38 cellular contexts compared by ENCODE assay signal in the genomic region with DNA sequence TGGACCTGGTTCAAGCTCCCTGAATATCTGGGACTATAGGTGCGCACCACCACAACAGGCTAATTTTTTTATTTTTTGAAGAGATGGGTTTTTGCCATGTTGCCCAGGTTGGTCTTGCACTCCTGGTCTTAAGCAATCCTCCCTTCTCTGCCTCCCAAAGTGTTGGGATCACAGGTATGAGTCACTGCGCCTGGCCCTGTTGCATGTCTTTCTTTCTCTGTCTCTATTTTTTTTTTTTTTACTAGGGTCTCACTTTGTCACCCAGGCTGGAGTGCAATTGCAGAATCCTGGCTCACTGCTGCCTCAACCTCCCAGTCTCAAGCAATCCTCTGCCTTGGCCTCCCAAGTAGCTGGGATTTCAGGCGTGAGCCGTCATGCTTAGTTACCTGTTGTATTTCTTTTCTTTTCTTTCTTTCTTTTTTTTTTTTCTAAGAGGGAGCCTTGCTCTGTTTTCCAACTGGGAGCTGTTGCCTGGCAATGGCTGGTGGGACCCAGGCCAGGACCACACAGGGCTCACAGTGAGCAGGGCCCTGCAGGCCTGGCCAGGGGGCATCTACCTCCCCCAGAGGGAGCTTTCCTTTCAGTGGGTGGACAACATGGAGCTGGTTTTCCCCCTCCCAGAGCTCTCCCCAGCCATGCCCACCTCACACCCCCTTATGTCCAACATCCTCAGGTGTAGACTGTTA. TPM values are rescaled to one million over a fixed set of nuclear protein-coding genes. Genes with fewer than 3 reads are reported as not detected.
DNase-seq lines count a peak whose midpoint lies in the region; ATAC-seq, FAIRE-seq and TF ChIP-seq lines count a peak whose summit lies in the region.
"Had no signal": no experiment of that assay in that cellular context is flagged by ENCODE, and none has a peak within 500 bp of the region (broad histone marks: within the 10 kb centered on the region; RNA-seq: fewer than 3 reads in every experiment).

No MANE protein-coding gene starts in this region.

- no peaks in the 10 kb centered on the region for H3K79me2 ChIP-seq in mammary epithelial cell (ENCODE audit: insufficient read depth, low read length)
- no peaks in the 10 kb centered on the region for H3K79me2 ChIP-seq in OCI-LY7 (ENCODE audit: insufficient read depth, low read depth, low read length)

- no peaks in the 10 kb centered on the region for H3K9me2 ChIP-seq in OCI-LY7 (ENCODE audit: insufficient read depth, low read length)

- peaks cover 10% of the 10 kb centered on the region for H3K4me1 Mint-ChIP-seq in MCF 10A (ENCODE audit: insufficient read depth, unreplicated experiment)
- H3K4me1 Mint-ChIP-seq in activated naive CD8-positive, alpha-beta T cell treated with anti-CD3 and anti-CD28 coated beads, Interleukin-2, amount 50 U/mL, for 24 hours = no peaks in the 10 kb centered on the region
- H3K4me1 Mint-ChIP-seq: CD4-positive, CD25-positive, alpha-beta regulatory T cell; stimulated activated effector memory CD8-positive, alpha-beta T cell treated with anti-CD3 and anti-CD28 coated beads, Interleukin-12 subunit alpha, Interleukin-12 subunit beta, amount 100 ng/mL, for 72 hours had no signal

- H3K9me3 ChIP-seq in mammary epithelial cell (replicated peaks; ENCODE audit: insufficient read depth, low read length) (no peaks in the 10 kb centered on the region), kidney (ENCODE audit: control insufficient read depth in 1 of 2, low read length in 2 of 2) (no peaks in the 10 kb centered on the region), OCI-LY7 (ENCODE audit: low read length) (no peaks in the 10 kb centered on the region)
- H3K9me3 ChIP-seq: adrenal gland, colonic mucosa, lower lobe of right lung, upper lobe of left lung had no signal

- FAIRE-seq in kidney (lab: Jason Lieb, UNC) = no peak
- FAIRE-seq: H54, HTR-8/SVneo, TTC549 had no signal

- H3K4me3 Mint-ChIP-seq in MCF 10A (ENCODE audit: unreplicated experiment) = no peak overlapping the region
- no peak overlapping the region for H3K4me3 Mint-ChIP-seq in activated naive CD8-positive, alpha-beta T cell treated with anti-CD3 and anti-CD28 coated beads, Interleukin-2, amount 50 U/mL, for 24 hours
- H3K4me3 Mint-ChIP-seq: activated naive CD4-positive, alpha-beta T cell treated with anti-CD3 and anti-CD28 coated beads for 36 hours; naive thymus-derived CD8-positive, alpha-beta T cell; stimulated activated effector memory CD8-positive, alpha-beta T cell treated with anti-CD3 and anti-CD28 coated beads, Interleukin-12 subunit alpha, Interleukin-12 subunit beta, amount 100 ng/mL, for 72 hours; T-helper 17 cell had no signal

- in situ Hi-C loops in mammary epithelial cell (cut with MboI; ENCODE audit: low sequenced_read_pairs in 2 of 2) (no loop called here), ACHN (cut with HindIII; ENCODE audit: low pct_ligation_motif_present, low pct_unique_long_range_greater_than_20kb, low sequenced_read_pairs) (no loop called here)

- H3K4me2 ChIP-seq in mammary epithelial cell (ENCODE audit: insufficient read depth, low read depth, low read length) = no peak overlapping the region
- H3K4me2 ChIP-seq in OCI-LY7 (ENCODE audit: low read length) = no peak overlapping the region
- H3K4me2 ChIP-seq: KMS-11 had no signal

- H4K20me1 ChIP-seq in mammary epithelial cell (ENCODE audit: insufficient read depth, low read length) (no peaks in the 10 kb centered on the region), OCI-LY7 (ENCODE audit: insufficient read depth, low read length) (no peaks in the 10 kb centered on the region)

- no peaks in the 10 kb centered on the region for H3K27me3 Mint-ChIP-seq in MCF 10A (ENCODE audit: insufficient read depth, unreplicated experiment)
- H3K27me3 Mint-ChIP-seq in activated naive CD8-positive, alpha-beta T cell treated with anti-CD3 and anti-CD28 coated beads, Interleukin-2, amount 50 U/mL, for 24 hours = no peaks in the 10 kb centered on the region
- H3K27me3 Mint-ChIP-seq: naive thymus-derived CD8-positive, alpha-beta T cell had no signal

- CTCF ChIA-PET in MCF 10A (lab: Yijun Ruan, JAX) = interaction anchor here (0.6 kb wide), 2 partner anchors 11 to 250 kb away, joined by 3 read pairs; no protein-coding TSS in a partner anchor
- CTCF ChIA-PET in mammary epithelial cell (lab: Charles Lee; ENCODE audit: low non-redundant PET) = no interaction called here
- CTCF ChIA-PET in OCI-LY7 (lab: Charles Lee; ENCODE audit: unreplicated experiment) = interaction anchor here (0.6 kb wide), 1 partner anchor 12 kb away, joined by 3 read pairs; no protein-coding TSS in a partner anchor

- H3K4me1 ChIP-seq in mammary epithelial cell (ENCODE audit: insufficient read depth, low read length) (no peaks in the 10 kb centered on the region), kidney (ENCODE audit: control insufficient read depth in 1 of 2, insufficient read depth in 1 of 2, low read depth in 1 of 2, low read length in 2 of 2) (no peaks in the 10 kb centered on the region), OCI-LY7 (ENCODE audit: insufficient read depth, low read length, poor library complexity, severe bottlenecking) (peaks cover 9% of the 10 kb centered on the region)
- H3K4me1 ChIP-seq: adrenal gland, colonic mucosa, lower lobe of right lung, upper lobe of left lung had no signal

- no peaks in the 10 kb centered on the region for H3K36me3 Mint-ChIP-seq in MCF 10A (ENCODE audit: insufficient read depth, unreplicated experiment)
- H3K36me3 Mint-ChIP-seq in activated naive CD8-positive, alpha-beta T cell treated with anti-CD3 and anti-CD28 coated beads, Interleukin-2, amount 50 U/mL, for 24 hours (ENCODE audit: low read depth) = no peaks in the 10 kb centered on the region
- H3K36me3 Mint-ChIP-seq: CD4-positive, CD25-positive, alpha-beta regulatory T cell; naive thymus-derived CD8-positive, alpha-beta T cell; stimulated activated effector memory CD8-positive, alpha-beta T cell treated with anti-CD3 and anti-CD28 coated beads, Interleukin-12 subunit alpha, Interleukin-12 subunit beta, amount 100 ng/mL, for 72 hours had no signal

- BruUV-seq in MCF 10A (replicated peaks; lab: Mats Ljungman, UMichigan) (no TSS peak), mammary epithelial cell (replicated peaks; lab: Mats Ljungman, UMichigan) (no TSS peak), OCI-LY7 (replicated peaks; lab: Mats Ljungman, UMichigan) (no TSS peak)

- no peaks in the 10 kb centered on the region for H3K9me3 Mint-ChIP-seq in MCF 10A (ENCODE audit: unreplicated experiment)
- no peaks in the 10 kb centered on the region for H3K9me3 Mint-ChIP-seq in activated naive CD8-positive, alpha-beta T cell treated with anti-CD3 and anti-CD28 coated beads, Interleukin-2, amount 50 U/mL, for 24 hours
- H3K9me3 Mint-ChIP-seq: activated naive CD4-positive, alpha-beta T cell treated with anti-CD3 and anti-CD28 coated beads for 36 hours; naive thymus-derived CD8-positive, alpha-beta T cell; stimulated activated effector memory CD8-positive, alpha-beta T cell treated with anti-CD3 and anti-CD28 coated beads, Interleukin-12 subunit alpha, Interleukin-12 subunit beta, amount 100 ng/mL, for 72 hours had no signal

- H3K36me3 ChIP-seq in mammary epithelial cell (ENCODE audit: insufficient read depth, low read length) (no peaks in the 10 kb centered on the region), kidney (ENCODE audit: control insufficient read depth in 1 of 2, insufficient read depth in 2 of 2, low read length in 2 of 2) (no peaks in the 10 kb centered on the region), OCI-LY7 (ENCODE audit: insufficient read depth, low read length) (no peaks in the 10 kb centered on the region)
- H3K36me3 ChIP-seq: adrenal gland, brain microvascular endothelial cell, colonic mucosa, lower lobe of right lung, upper lobe of left lung had no signal

- H3K4me3 ChIP-seq in mammary epithelial cell (replicated peaks in 1 of 3; ENCODE audit: insufficient read depth in 1 of 3, low read depth in 2 of 3, low read length in 3 of 3) = no peak overlapping the region
- H3K4me3 ChIP-seq in epithelial cell of esophagus (ENCODE audit: low read length) = no peak overlapping the region
- H3K4me3 ChIP-seq in kidney (ENCODE audit: low read length in 2 of 2) = no peak overlapping the region
- H3K4me3 ChIP-seq in OCI-LY7 (ENCODE audit: low read depth, low read length, poor library complexity, severe bottlenecking) = no peak overlapping the region
- H3K4me3 ChIP-seq: adrenal gland, colonic mucosa, lower lobe of right lung, upper lobe of left lung had no signal

- DNase-seq in MCF 10A (ENCODE audit: unreplicated experiment) (peak; percentile 79), mammary epithelial cell (no peak), epithelial cell of esophagus (ENCODE audit: low read depth) (peak; percentile 60), kidney (peak; percentile 10), ACHN (no peak), OCI-LY7 (ENCODE audit: low spot score) (no peak)
- no peak for DNase-seq in activated naive CD8-positive, alpha-beta T cell treated with anti-CD3 and anti-CD28 coated beads, Interleukin-2, amount 50 U/mL, for 24 hours
- DNase-seq: activated CD4-positive, alpha-beta T cell treated with anti-CD3 and anti-CD28 coated beads, Interleukin-2, amount 50 U/mL, for 48 hours; activated naive CD4-positive, alpha-beta T cell treated with anti-CD3 and anti-CD28 coated beads for 36 hours; adrenal gland; brain microvascular endothelial cell; CD4-positive, CD25-positive, alpha-beta regulatory T cell; colonic mucosa; effector CD8-positive, alpha-beta T cell; lower lobe of right lung; naive thymus-derived CD8-positive, alpha-beta T cell; NCI-H1417; NCI-H2029 treated with DMSO at 0.1 percent for 48 hours; NCI-H526; occipital lobe; SHP77; stimulated activated CD4-positive, alpha-beta T cell treated with anti-CD3 and anti-CD28 coated beads, Interleukin-15, amount 100 ng/mL, for 24 hours; stimulated activated CD4-positive, alpha-beta T cell treated with anti-CD3 and anti-CD28 coated beads, Interleukin-4, amount 100 ng/mL, for 4 hours; T-helper 17 cell; upper lobe of left lung had no signal

- H3K9ac ChIP-seq in mammary epithelial cell (ENCODE audit: insufficient read depth, low read length) = no peak overlapping the region
- H3K9ac ChIP-seq in kidney (ENCODE audit: low read length in 2 of 2) = no peak overlapping the region
- H3K9ac ChIP-seq: KMS-11 had no signal

- dilution Hi-C loops in mammary epithelial cell (cut with HindIII; ENCODE audit: low sequenced_read_pairs) = no loop called here

- intact Hi-C loops in MCF 10A (cut with micrococcal nuclease) = no loop called here
- intact Hi-C loops in mammary epithelial cell (cut with micrococcal nuclease) = loop anchor here (5.0 kb wide), 2 partner anchors 47 to 432 kb away; no protein-coding TSS in a partner anchor
- intact Hi-C loops in kidney (cut with DNase I) = no loop called here
- intact Hi-C loops in OCI-LY7 (cut with micrococcal nuclease; ENCODE audit: unreplicated experiment) = no loop called here

- H3K27ac ChIP-seq in mammary epithelial cell (ENCODE audit: insufficient read depth, low read depth, low read length) (no peak overlapping the region), kidney (ENCODE audit: low read depth in 2 of 2, low read length in 2 of 2) (no peak overlapping the region), OCI-LY7 (ENCODE audit: low read depth, low read length, poor library complexity, severe bottlenecking) (no peak overlapping the region)
- H3K27ac ChIP-seq: adrenal gland, brain microvascular endothelial cell, colonic mucosa, epithelial cell of prostate, KMS-11, lower lobe of right lung, upper lobe of left lung had no signal

- no peaks in the 10 kb centered on the region for H3K27me3 ChIP-seq in mammary epithelial cell (ENCODE audit: insufficient read depth, low read length)
- H3K27me3 ChIP-seq: adrenal gland, brain microvascular endothelial cell, colonic mucosa, upper lobe of left lung had no signal

- POLR2A ChIA-PET in MCF 10A (lab: Yijun Ruan, JAX) = interaction anchor here (0.7 to 1.1 kb wide), 3 partner anchors 10 to 1157 kb away, joined by 3 to 4 read pairs (median 3); no protein-coding TSS in a partner anchor
- POLR2A ChIA-PET in OCI-LY7 (lab: Charles Lee) = interaction anchor here (1.5 kb wide), 1 partner anchor 21 kb away, joined by 3 read pairs; no protein-coding TSS in a partner anchor

- no peak overlapping the region for H3K27ac Mint-ChIP-seq in MCF 10A (ENCODE audit: low read depth, unreplicated experiment)
- H3K27ac Mint-ChIP-seq in activated naive CD8-positive, alpha-beta T cell treated with anti-CD3 and anti-CD28 coated beads, Interleukin-2, amount 50 U/mL, for 24 hours = no peak overlapping the region
- H3K27ac Mint-ChIP-seq: activated naive CD4-positive, alpha-beta T cell treated with anti-CD3 and anti-CD28 coated beads for 36 hours; CD4-positive, CD25-positive, alpha-beta regulatory T cell; stimulated activated effector memory CD8-positive, alpha-beta T cell treated with anti-CD3 and anti-CD28 coated beads, Interleukin-12 subunit alpha, Interleukin-12 subunit beta, amount 100 ng/mL, for 72 hours; T-helper 17 cell had no signal

- TF ChIP-seq CTCF in MCF 10A (IDR thresholded peaks at IDR 0.05; ENCODE audit: unreplicated experiment) = no peak
- TF ChIP-seq CTCF in mammary epithelial cell (conservative IDR thresholded peaks at IDR 0.05 in 1 of 2, IDR thresholded peaks at IDR 0.05 in 1 of 2; ENCODE audit: extremely low read depth in 1 of 2, insufficient read depth in 1 of 2, low read depth in 1 of 2, low read length in 2 of 2) = no peak
- no peak for TF ChIP-seq CTCF in epithelial cell of esophagus (IDR thresholded peaks at IDR 0.05; ENCODE audit: insufficient read depth, low read depth, low read length, missing control alignments)
- TF ChIP-seq CTCF in kidney (IDR thresholded peaks at IDR 0.05; ENCODE audit: borderline replicate concordance, extremely low read depth, insufficient read depth) = no peak
- no peak for TF ChIP-seq CTCF in OCI-LY7 (conservative IDR thresholded peaks at IDR 0.05; ENCODE audit: low read length)

- WGBS in mammary epithelial cell (ENCODE audit: low coverage, missing lambda C conversion rate) = 72% methylated on average over 3 of the region's 4 CpGs

- no peak for ATAC-seq in activated naive CD8-positive, alpha-beta T cell treated with anti-CD3 and anti-CD28 coated beads, Interleukin-2, amount 50 U/mL, for 24 hours
- ATAC-seq in GM19463 (IDR thresholded peaks at IDR 0.05; ENCODE audit: unreplicated experiment) = no peak
- ATAC-seq: activated CD4-positive, CD25-positive, alpha-beta regulatory T cell treated with anti-CD3 and anti-CD28 coated beads, Interleukin-2, amount 50 U/mL, for 24 hours; lower lobe of right lung; naive thymus-derived CD8-positive, alpha-beta T cell; stimulated activated effector memory CD8-positive, alpha-beta T cell treated with anti-CD3 and anti-CD28 coated beads, Interleukin-12 subunit alpha, Interleukin-12 subunit beta, amount 100 ng/mL, for 72 hours; T-helper 17 cell had no signal

- H2AFZ ChIP-seq in mammary epithelial cell (ENCODE audit: low read depth, low read length) (no peak overlapping the region), OCI-LY7 (ENCODE audit: low read length) (no peak overlapping the region)

RNA-seq across cellular contexts. Expression of a gene that starts 6.0 kb away (rescaled TPM):
- total RNA-seq in MCF 10A (2022) (not detected in 2 replicates), mammary epithelial cell (10 to 100 TPM in 1 of 2 donors, under 1 TPM in 1; 0.82 to 31.0 TPM), kidney (not detected), OCI-LY7 (2022) (not detected in 2 replicates)
- polyA plus RNA-seq in mammary epithelial cell (0.11 TPM), kidney (ENCODE audit: insufficient read depth, low read depth, low replicate concordance) (not detected)
- polyA minus RNA-seq in mammary epithelial cell = not detected
- not detected in 2 replicates for total RNA-seq in OCI-LY7 (2014; rRNA removed; shearing (Covaris generic))
- total RNA-seq: A172; activated naive CD4-positive, alpha-beta T cell treated with anti-CD3 and anti-CD28 coated beads for 36 hours; adrenal gland; CD4-positive, CD25-positive, alpha-beta regulatory T cell; glomerular endothelial cell; mononuclear cell; naive thymus-derived CD8-positive, alpha-beta T cell; occipital lobe; pulmonary artery endothelial cell; subcutaneous adipose tissue; T-helper 17 cell; upper lobe of left lung had no signal
- polyA plus RNA-seq: CD4-positive, CD25-positive, alpha-beta regulatory T cell; naive thymus-derived CD8-positive, alpha-beta T cell had no signal

RNA-seq across cellular contexts. Expression of a gene that starts 11.7 kb away (rescaled TPM):
- total RNA-seq in MCF 10A (2022) = 118 and 179 TPM in 2 replicates
- 100 to 1,000 TPM in 1 of 2 donors, 10 to 100 TPM in 1; 72.8 to 144 TPM for total RNA-seq in mammary epithelial cell
- 187 TPM for polyA plus RNA-seq in mammary epithelial cell
- polyA minus RNA-seq in mammary epithelial cell = 144 TPM
- total RNA-seq in kidney = 60.0 TPM
- polyA plus RNA-seq in kidney (ENCODE audit: insufficient read depth, low read depth, low replicate concordance) = 119 TPM
- 205 and 230 TPM in 2 replicates for total RNA-seq in OCI-LY7 (2014; rRNA removed; shearing (Covaris generic))
- total RNA-seq in OCI-LY7 (2022) = 261 and 271 TPM in 2 replicates

RNA-seq across cellular contexts. Expression of a gene that starts 30.9 kb away (rescaled TPM):
- total RNA-seq in MCF 10A (2022) (not detected in 2 replicates), mammary epithelial cell (10 to 100 TPM in 1 of 2 donors, under 1 TPM in 1; 0.24 to 16.7 TPM), kidney (164 TPM), OCI-LY7 (2022) (35.0 and 42.2 TPM in 2 replicates)
- polyA plus RNA-seq in mammary epithelial cell (0.06 TPM), kidney (ENCODE audit: insufficient read depth, low read depth, low replicate concordance) (89.4 TPM)
- 5.3 TPM for polyA minus RNA-seq in mammary epithelial cell
- 62.9 and 64.2 TPM in 2 replicates for total RNA-seq in OCI-LY7 (2014; rRNA removed; shearing (Covaris generic))
- total RNA-seq: A172 had no signal

RNA-seq across cellular contexts. Expression of a gene that starts 52.8 kb away (rescaled TPM):
- total RNA-seq in MCF 10A (2022) (19.2 and 22.8 TPM in 2 replicates), mammary epithelial cell (10 to 100 TPM; 11.8 to 18.7 TPM), kidney (41.4 TPM), OCI-LY7 (2022) (87.9 and 99.3 TPM in 2 replicates)
- polyA plus RNA-seq in mammary epithelial cell (5.3 TPM), kidney (ENCODE audit: insufficient read depth, low read depth, low replicate concordance) (16.3 TPM)
- polyA minus RNA-seq in mammary epithelial cell = 4.8 TPM
- total RNA-seq in OCI-LY7 (2014; rRNA removed; shearing (Covaris generic)) = 83.8 and 90.0 TPM in 2 replicates

RNA-seq across cellular contexts. Expression of a gene that starts 54.2 kb away (rescaled TPM):
- total RNA-seq in MCF 10A (2022) (not detected in 2 replicates), mammary epithelial cell (not detected), kidney (0.25 TPM), OCI-LY7 (2022) (not detected in 2 replicates)
- polyA plus RNA-seq in mammary epithelial cell (not detected), kidney (ENCODE audit: insufficient read depth, low read depth, low replicate concordance) (1.0 TPM)
- not detected for polyA minus RNA-seq in mammary epithelial cell
- total RNA-seq in OCI-LY7 (2014; rRNA removed; shearing (Covaris generic)) = 0.16 TPM in 1 of 2 replicates, not detected in the other
- total RNA-seq: A172; CD4-positive, CD25-positive, alpha-beta regulatory T cell had no signal

Comparison
In these comparisons a context has a peak if more than half of its experiments do, and no peak if none do; other contexts are left out.
1. DNase-seq: peak in MCF 10A (single experiment), epithelial cell of esophagus (single experiment) and kidney (single experiment); none in mammary epithelial cell (single experiment), activated naive CD8-positive, alpha-beta T cell treated with anti-CD3 and anti-CD28 coated beads, Interleukin-2, amount 50 U/mL, for 24 hours (single experiment), ACHN (single experiment) and OCI-LY7 (single experiment).